8 cellular contexts compared by ENCODE assay signal in the genomic region with DNA sequence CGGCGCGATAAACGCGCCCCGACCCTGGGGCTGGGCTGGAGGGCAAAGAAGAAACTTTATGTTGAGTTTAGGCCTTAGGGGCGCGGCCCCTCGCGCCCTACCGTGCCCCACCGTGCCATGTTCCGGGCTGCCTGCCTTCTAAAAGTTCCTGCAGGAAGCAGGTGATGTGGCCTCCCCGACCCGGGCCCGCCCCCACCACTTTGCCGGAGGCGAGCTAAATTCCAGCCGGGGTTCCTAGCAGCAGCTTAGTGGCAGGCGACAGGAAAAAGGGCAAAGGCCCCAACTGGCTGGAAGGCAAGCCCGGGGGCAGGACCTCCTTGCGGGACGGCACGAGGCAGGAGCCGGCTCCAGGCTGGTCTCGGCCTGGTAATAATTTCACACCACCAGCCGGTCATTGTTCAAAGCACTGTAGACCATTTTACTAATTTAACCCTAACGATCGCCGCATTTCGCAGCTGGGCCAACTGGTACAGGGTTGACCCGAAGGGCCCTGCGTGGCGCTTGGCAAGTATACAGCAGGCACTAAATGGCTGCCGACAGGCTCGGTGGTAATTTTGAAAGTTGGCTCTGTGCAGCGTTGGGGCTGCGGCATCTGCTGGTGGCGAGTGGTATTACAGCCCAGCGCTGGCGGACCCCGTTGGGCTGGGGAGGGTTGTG. TPM values are rescaled to one million over a fixed set of nuclear protein-coding genes. Genes with fewer than 3 reads are reported as not detected.
DNase-seq lines count a peak whose midpoint lies in the region; ATAC-seq lines count a peak whose summit lies in the region.

No MANE protein-coding gene starts in this region.

- H3K27ac ChIP-seq in duodenal mucosa (ENCODE audit: low read depth, low read length), result peak overlapping the region; percentile 4

- H3K4me1 ChIP-seq in duodenal mucosa (ENCODE audit: control insufficient read depth in 1 of 2, insufficient read depth in 2 of 2, low read length in 2 of 2), result peaks cover 25 to 44% of the 10 kb centered on the region in 2 donors

- H3K27me3 ChIP-seq in duodenal mucosa (ENCODE audit: control insufficient read depth in 1 of 2, insufficient read depth in 2 of 2, low read length in 2 of 2), result no peaks in the 10 kb centered on the region

- no peaks in the 10 kb centered on the region for H3K9me3 ChIP-seq in duodenal mucosa (ENCODE audit: control insufficient read depth in 1 of 2, low read length in 2 of 2)

- DNase-seq in CD1c-positive myeloid dendritic cell (ENCODE audit: extremely low spot score) (peak; percentile 78), NCI-H2171 (lab: John Stamatoyannopoulos, UW) (peak; percentile 19), lung microvascular endothelial cell (ENCODE audit: low read depth in 2 of 2) (peak; percentile 63 to 80), epidermal melanocyte (ENCODE audit: insufficient read length, low spot score) (no peak)
- peak; percentile 71 to 80 for DNase-seq in activated CD4-positive, alpha-beta T cell treated with anti-CD3 and anti-CD28 coated beads, Interleukin-2, amount 50 U/mL, for 24 hours (ENCODE audit: low read depth in 1 of 2, low spot score in 1 of 2)
- DNase-seq in stimulated activated CD4-positive, alpha-beta T cell treated with anti-CD3 and anti-CD28 coated beads, TNF-alpha, amount 100 ng/mL, for 48 hours (ENCODE audit: low read depth in 3 of 3), result peak; percentile 69 to 72 (median 71)

- peak overlapping the region; percentile 58 to 68 for H3K4me3 ChIP-seq in duodenal mucosa (ENCODE audit: low read depth in 1 of 2, low read length in 2 of 2)

- peak; percentile 23 for ATAC-seq in GM21723 (IDR thresholded peaks at IDR 0.05; ENCODE audit: unreplicated experiment)

- H3K36me3 ChIP-seq in duodenal mucosa (ENCODE audit: control insufficient read depth in 1 of 2, insufficient read depth in 2 of 2, low read length in 2 of 2), result no peaks in the 10 kb centered on the region

- H3K9ac ChIP-seq in duodenal mucosa (ENCODE audit: low read depth in 1 of 2, low read length in 2 of 2), result peak overlapping the region; percentile 2 to 54

RNA-seq across cellular contexts. Expression of a gene that starts 0.9 kb away (rescaled TPM):
- 12.0 and 13.7 TPM in 2 replicates for total RNA-seq in lung microvascular endothelial cell
